18 cellular contexts compared by ENCODE assay signal in genomic region chr4:118988635-118988972, GRCh38.
DNase-seq lines count a peak whose midpoint lies in the region; ATAC-seq, FAIRE-seq and TF ChIP-seq lines count a peak whose summit lies in the region.
"Had no signal": no experiment of that assay in that cellular context is flagged by ENCODE, and none has a peak within 500 bp of the region (broad histone marks: within the 10 kb centered on the region; RNA-seq: fewer than 3 reads in every experiment).

No MANE protein-coding gene starts in this region.

- H3K4me1 ChIP-seq in GM23248 (ENCODE audit: insufficient read depth) (peaks cover 28% of the 10 kb centered on the region), breast epithelium (peaks cover 0 to 14% of the 10 kb centered on the region in 2 donors), lung (ENCODE audit: control insufficient read depth in 2 of 2, insufficient read depth in 2 of 2, low read length in 2 of 2) (peaks cover 4 to 40% of the 10 kb centered on the region in 2 donors), subcutaneous abdominal adipose tissue (ENCODE audit: control insufficient read depth in 5 of 5, insufficient read depth in 5 of 5, low read length in 5 of 5) (peaks cover 0 to 20% (median 14%) of the 10 kb centered on the region in 5 donors)
- H3K4me1 ChIP-seq: right lobe of liver had no signal

- no peaks in the 10 kb centered on the region for H3K9me3 Mint-ChIP-seq in stimulated activated naive CD8-positive, alpha-beta T cell treated with anti-CD3 and anti-CD28 coated beads, Interleukin-15, amount 100 ng/mL, for 72 hours
- H3K9me3 Mint-ChIP-seq: nephron; stimulated activated memory B cell treated with anti-CD40 and anti-IgM and Interleukin-4, amounts not matched to agents 10 μg/mL and 1 μg/mL and 100 μg/mL, for 72 hours; T-helper 2 cell treated with Interferon-gamma antibody and Interleukin-4, amounts not matched to agents 5 μg/mL and 100 μg/mL, for 36 hours had no signal

- H3K4me3 Mint-ChIP-seq in stimulated activated naive CD8-positive, alpha-beta T cell treated with anti-CD3 and anti-CD28 coated beads, Interleukin-15, amount 100 ng/mL, for 72 hours, result no peak overlapping the region
- H3K4me3 Mint-ChIP-seq: nephron; stimulated activated memory B cell treated with anti-CD40 and anti-IgM and Interleukin-4, amounts not matched to agents 10 μg/mL and 1 μg/mL and 100 μg/mL, for 72 hours; T-helper 2 cell treated with Interferon-gamma antibody and Interleukin-4, amounts not matched to agents 5 μg/mL and 100 μg/mL, for 36 hours had no signal

- H3K27me3 ChIP-seq in GM23248 (replicated peaks; ENCODE audit: insufficient read depth) (no peaks in the 10 kb centered on the region), breast epithelium (no peaks in the 10 kb centered on the region), lung (ENCODE audit: control insufficient read depth, insufficient read depth) (no peaks in the 10 kb centered on the region), subcutaneous abdominal adipose tissue (ENCODE audit: control insufficient read depth in 5 of 5, insufficient read depth in 4 of 5, low read length in 5 of 5) (no peaks in the 10 kb centered on the region)
- H3K27me3 ChIP-seq: right lobe of liver had no signal

- H3K27ac ChIP-seq in GM23248 (peak overlapping the region; percentile 87), breast epithelium (peak overlapping the region; percentile 76 to 90), lung (ENCODE audit: low read depth in 1 of 2, low read length in 1 of 2) (peak overlapping the region; percentile 50 to 97), subcutaneous abdominal adipose tissue (ENCODE audit: low read depth, low read length) (peak overlapping the region; percentile 28)
- H3K27ac ChIP-seq: right lobe of liver had no signal

- no peak for ATAC-seq in lung (ENCODE audit: insufficient read depth, low FRiP score)
- no peak for ATAC-seq in stimulated activated naive CD8-positive, alpha-beta T cell treated with anti-CD3 and anti-CD28 coated beads, Interleukin-15, amount 100 ng/mL, for 72 hours
- ATAC-seq in HG03378 (IDR thresholded peaks at IDR 0.05; ENCODE audit: unreplicated experiment), result no peak
- ATAC-seq: HepG2; left lobe of liver; stimulated activated memory B cell treated with anti-CD40 and anti-IgM and Interleukin-4, amounts not matched to agents 10 μg/mL and 1 μg/mL and 100 μg/mL, for 72 hours had no signal

- H3K9ac ChIP-seq in GM23248, result peak overlapping the region; percentile 51
- H3K9ac ChIP-seq in subcutaneous abdominal adipose tissue (ENCODE audit: low read length in 5 of 5), result no peak overlapping the region

- H3K4me2 ChIP-seq in GM23248 (ENCODE audit: unreplicated experiment), result peak overlapping the region; percentile 59

- 92 to 93% methylated on average over 4 of the region's 4 CpGs for WGBS in GM23248 (ENCODE audit: low coverage in 1 of 2, low lambda C conversion rate in 2 of 2, missing lambda C conversion rate in 2 of 2), 2 experiments
- WGBS in lung, 2 donors, result 73 to 90% methylated on average over 4 of the region's 4 CpGs

- DNase-seq in GM23248 (no peak), breast epithelium (ENCODE audit: low spot score in 2 of 2) (no peak), lung (ENCODE audit: low spot score) (no peak), RCC 7860 (ENCODE audit: low spot score) (no peak), foreskin melanocyte (no peak)
- DNase-seq in stimulated activated naive CD8-positive, alpha-beta T cell treated with anti-CD3 and anti-CD28 coated beads, Interleukin-15, amount 100 ng/mL, for 72 hours, result no peak
- DNase-seq: activated CD4-positive, CD25-positive, alpha-beta regulatory T cell treated with anti-CD3 and anti-CD28 coated beads, Interleukin-2, amount 50 U/mL, for 72 hours; activated gamma-delta T cell treated with Interleukin-2 at 50 U/mL for 16 hours; Calu3; right lobe of liver; SHP77 treated with DMSO at 0.1 percent for 48 hours had no signal

- no peaks in the 10 kb centered on the region for H3K79me2 ChIP-seq in GM23248 (ENCODE audit: insufficient read depth)

- TF ChIP-seq POLR2A in breast epithelium (IDR thresholded peaks at IDR 0.05), result no peak

- H3K9me3 ChIP-seq in GM23248 (ENCODE audit: low read depth) (no peaks in the 10 kb centered on the region), breast epithelium (no peaks in the 10 kb centered on the region), lung (ENCODE audit: control insufficient read depth in 2 of 2, insufficient read depth in 1 of 2, low read length in 1 of 2) (no peaks in the 10 kb centered on the region), subcutaneous abdominal adipose tissue (ENCODE audit: control insufficient read depth in 5 of 5, low read length in 5 of 5) (no peaks in the 10 kb centered on the region)
- H3K9me3 ChIP-seq: right lobe of liver had no signal

- H4K20me1 ChIP-seq in GM23248 (ENCODE audit: insufficient read depth), result no peaks in the 10 kb centered on the region

- in situ Hi-C loops in GM23248 (cut with MboI), result loop anchor here (10.0 kb wide), 1 partner anchor 306 kb away; no protein-coding TSS in a partner anchor

- H3K36me3 ChIP-seq in GM23248 (ENCODE audit: low read depth), result no peaks in the 10 kb centered on the region
- no peaks in the 10 kb centered on the region for H3K36me3 ChIP-seq in breast epithelium
- H3K36me3 ChIP-seq in lung (ENCODE audit: control insufficient read depth in 2 of 2, insufficient read depth in 2 of 2, low read length in 2 of 2), result no peaks in the 10 kb centered on the region
- H3K36me3 ChIP-seq in subcutaneous abdominal adipose tissue (ENCODE audit: control insufficient read depth in 5 of 5, insufficient read depth in 5 of 5, low read length in 5 of 5), result no peaks in the 10 kb centered on the region
- H3K36me3 ChIP-seq: right lobe of liver had no signal

- no peaks in the 10 kb centered on the region for H3K4me1 Mint-ChIP-seq in stimulated activated naive CD8-positive, alpha-beta T cell treated with anti-CD3 and anti-CD28 coated beads, Interleukin-15, amount 100 ng/mL, for 72 hours

- peak overlapping the region; percentile 5; the same call in 1 of the 2 replicates for H3K4me3 ChIP-seq in GM23248
- no peak overlapping the region for H3K4me3 ChIP-seq in breast epithelium
- no peak overlapping the region for H3K4me3 ChIP-seq in lung
- no peak overlapping the region for H3K4me3 ChIP-seq in subcutaneous abdominal adipose tissue (ENCODE audit: low read depth in 1 of 5, low read length in 5 of 5)
- H3K4me3 ChIP-seq: right lobe of liver had no signal

- no peak overlapping the region for H3K27ac Mint-ChIP-seq in stimulated activated naive CD8-positive, alpha-beta T cell treated with anti-CD3 and anti-CD28 coated beads, Interleukin-15, amount 100 ng/mL, for 72 hours
- H3K27ac Mint-ChIP-seq: nephron; stimulated activated memory B cell treated with anti-CD40 and anti-IgM and Interleukin-4, amounts not matched to agents 10 μg/mL and 1 μg/mL and 100 μg/mL, for 72 hours; T-helper 2 cell treated with Interferon-gamma antibody and Interleukin-4, amounts not matched to agents 5 μg/mL and 100 μg/mL, for 36 hours had no signal

- H3K9me2 ChIP-seq in GM23248 (ENCODE audit: insufficient read depth), result no peaks in the 10 kb centered on the region; the same call in 1 of the 2 replicates

- no peaks in the 10 kb centered on the region for H3K27me3 Mint-ChIP-seq in stimulated activated naive CD8-positive, alpha-beta T cell treated with anti-CD3 and anti-CD28 coated beads, Interleukin-15, amount 100 ng/mL, for 72 hours
- H3K27me3 Mint-ChIP-seq: stimulated activated memory B cell treated with anti-CD40 and anti-IgM and Interleukin-4, amounts not matched to agents 10 μg/mL and 1 μg/mL and 100 μg/mL, for 72 hours had no signal

- peak overlapping the region; percentile 20 for H2AFZ ChIP-seq in GM23248

- peaks cover 28% of the 10 kb centered on the region for H3F3A ChIP-seq in GM23248 (ENCODE audit: insufficient read depth)

- intact Hi-C loops in breast epithelium (cut with DNase I; ENCODE audit: low total_unique reads), result no loop called here

- FAIRE-seq in RCC 7860 (lab: Jason Lieb, UNC), result no peak
- FAIRE-seq: HepG2 had no signal

- TF ChIP-seq CTCF in breast epithelium (IDR thresholded peaks at IDR 0.05) (no peak), lung (IDR thresholded peaks at IDR 0.05; ENCODE audit: control extremely low read depth, extremely low read depth) (no peak)

Comparison
In these comparisons a context has a peak if more than half of its experiments do, and no peak if none do; other contexts are left out.
1. H3K27ac ChIP-seq: peak in every context shown above with its lines; median percentile 87 in GM23248; 83 in breast epithelium; 74 in lung; 28 in subcutaneous abdominal adipose tissue.